20 cellular contexts compared by ENCODE assay signal in genomic region chr4:82629238-82630000, GRCh38.
DNase-seq lines count a peak whose midpoint lies in the region; ATAC-seq, FAIRE-seq and TF ChIP-seq lines count a peak whose summit lies in the region.
"Had no signal": no experiment of that assay in that cellular context is flagged by ENCODE, and none has a peak within 500 bp of the region (broad histone marks: within the 10 kb centered on the region; RNA-seq: fewer than 3 reads in every experiment).

No MANE protein-coding gene starts in this region.

- no peak overlapping the region for H2AFZ ChIP-seq in PC-9

- intact Hi-C loops in PC-9 (cut with micrococcal nuclease; ENCODE audit: unreplicated experiment) = no loop called here

- H3K4me2 ChIP-seq in PC-9 = no peak overlapping the region

- H3K27me3 ChIP-seq in bronchial epithelial cell (ENCODE audit: control insufficient read depth, insufficient read depth, low read length) = no peaks in the 10 kb centered on the region
- no peaks in the 10 kb centered on the region for H3K27me3 ChIP-seq in PC-9 (ENCODE audit: insufficient read depth, low read depth)
- no peaks in the 10 kb centered on the region for H3K27me3 ChIP-seq in brain microvascular endothelial cell (replicated peaks)
- H3K27me3 ChIP-seq: ovary, SJSA1 had no signal

- no peak overlapping the region for H3K4me3 Mint-ChIP-seq in HFFc6
- H3K4me3 Mint-ChIP-seq: activated CD4-positive, alpha-beta memory T cell treated with anti-CD3 and anti-CD28 coated beads, Interleukin-2, amount 10 ng/mL, durations not matched to agents 7 days and 5 days had no signal

- H3K36me3 ChIP-seq in bronchial epithelial cell (ENCODE audit: control insufficient read depth, insufficient read depth, low read length) (no peaks in the 10 kb centered on the region), PC-9 (ENCODE audit: low read depth) (no peaks in the 10 kb centered on the region), brain microvascular endothelial cell (replicated peaks) (no peaks in the 10 kb centered on the region)
- H3K36me3 ChIP-seq: ovary, SJSA1 had no signal

- TF ChIP-seq CTCF in AG09309 (IDR thresholded peaks at IDR 0.05; ENCODE audit: control insufficient read depth, insufficient read depth, low read depth, low read length, missing control alignments) = no peak
- TF ChIP-seq CTCF in HFFc6 (IDR thresholded peaks at IDR 0.05) = no peak
- TF ChIP-seq CTCF in bronchial epithelial cell (IDR thresholded peaks at IDR 0.05; ENCODE audit: insufficient read depth, low read length, severe bottlenecking) = no peak
- no peak for TF ChIP-seq CTCF in PC-9 (conservative IDR thresholded peaks at IDR 0.05)
- no peak for TF ChIP-seq CTCF in brain microvascular endothelial cell (IDR thresholded peaks at IDR 0.05; ENCODE audit: low read depth, low read length, missing control alignments)

- no peak for ATAC-seq in GM18517 (IDR thresholded peaks at IDR 0.05; ENCODE audit: unreplicated experiment)
- ATAC-seq: mucosa of descending colon had no signal

- no peaks in the 10 kb centered on the region for H3K9me3 Mint-ChIP-seq in HFFc6

- H3K4me1 Mint-ChIP-seq in HFFc6 (ENCODE audit: low read depth) = peaks cover 19% of the 10 kb centered on the region
- H3K4me1 Mint-ChIP-seq: activated CD4-positive, alpha-beta memory T cell treated with anti-CD3 and anti-CD28 coated beads, Interleukin-2, amount 10 ng/mL, durations not matched to agents 7 days and 5 days had no signal

- H3K4me1 ChIP-seq in PC-9 (replicated peaks; ENCODE audit: insufficient read depth) = no peaks in the 10 kb centered on the region

- H3K27me3 Mint-ChIP-seq in HFFc6 (ENCODE audit: insufficient read depth) = peaks cover 7% of the 10 kb centered on the region
- H3K27me3 Mint-ChIP-seq: activated CD4-positive, alpha-beta memory T cell treated with anti-CD3 and anti-CD28 coated beads, Interleukin-2, amount 10 ng/mL, durations not matched to agents 7 days and 5 days had no signal

- H3K36me3 Mint-ChIP-seq in HFFc6 (ENCODE audit: low read depth) = no peaks in the 10 kb centered on the region; the same call in 1 of the 2 replicates

- no peaks in the 10 kb centered on the region for H3F3A ChIP-seq in PC-9 (ENCODE audit: insufficient read depth, low read depth)

- in situ Hi-C loops in brain microvascular endothelial cell (cut with HindIII; ENCODE audit: low pct_ligation_motif_present, low sequenced_read_pairs) = no loop called here

- CTCF ChIA-PET in PC-9 (lab: Charles Lee) = no interaction called here

- no peaks in the 10 kb centered on the region for H4K20me1 ChIP-seq in PC-9 (ENCODE audit: insufficient read depth)

- no peaks in the 10 kb centered on the region for H3K9me2 ChIP-seq in PC-9 (ENCODE audit: insufficient read depth)

- DNase-seq in AG09309 (ENCODE audit: low read depth) = peak; percentile 28
- peak; percentile 17 for DNase-seq in HFFc6
- DNase-seq in bronchial epithelial cell (ENCODE audit: low read depth) = peak; percentile 21
- peak; percentile 93 for DNase-seq in islet precursor cell
- no peak for DNase-seq in PC-9
- DNase-seq in brain microvascular endothelial cell = no peak
- DNase-seq in stimulated activated CD4-positive, alpha-beta T cell treated with anti-CD3 and anti-CD28 coated beads, Interleukin-15, amount 100 ng/mL, for 24 hours = no peak
- DNase-seq: activated CD4-positive, alpha-beta memory T cell treated with anti-CD3 and anti-CD28 coated beads, Interleukin-2, amount 10 ng/mL, durations not matched to agents 7 days and 5 days; activated T-cell treated with anti-CD3 and anti-CD28 coated beads, Interleukin-2, amount 50 U/mL, for 48 hours; COR-L47; GF-D8; Karpas-422; kidney; mucosa of descending colon; NCI-H446; ovary; stimulated activated naive CD4-positive, alpha-beta T cell treated with Interleukin-2 at 50 U/mL for 16 hours had no signal

- H3K4me3 ChIP-seq in AG09309 (ENCODE audit: control insufficient read depth, low read depth, low read length) (no peak overlapping the region), bronchial epithelial cell (ENCODE audit: low read depth, low read length) (no peak overlapping the region), PC-9 (no peak overlapping the region), brain microvascular endothelial cell (ENCODE audit: low read depth, low read length) (no peak overlapping the region)
- H3K4me3 ChIP-seq: mucosa of descending colon, ovary, SJSA1 had no signal

- POLR2A ChIA-PET in PC-9 (lab: Charles Lee; ENCODE audit: unreplicated experiment) = no interaction called here

- no peaks in the 10 kb centered on the region for H3K9me3 ChIP-seq in PC-9 (ENCODE audit: insufficient read depth, low read depth)
- H3K9me3 ChIP-seq: mucosa of descending colon, ovary, SJSA1 had no signal

- H3K27ac ChIP-seq in PC-9 (no peak overlapping the region), brain microvascular endothelial cell (no peak overlapping the region)
- H3K27ac ChIP-seq: ovary, SJSA1 had no signal

- no peak overlapping the region for H3K27ac Mint-ChIP-seq in HFFc6
- H3K27ac Mint-ChIP-seq: activated CD4-positive, alpha-beta memory T cell treated with anti-CD3 and anti-CD28 coated beads, Interleukin-2, amount 10 ng/mL, durations not matched to agents 7 days and 5 days had no signal

- H3K79me2 ChIP-seq in PC-9 (ENCODE audit: low read depth) = no peaks in the 10 kb centered on the region

- FAIRE-seq in bronchial epithelial cell (lab: Jason Lieb, UNC) = no peak
- FAIRE-seq: GM19239, kidney had no signal

- no TSS peak for BruUV-seq in PC-9 (replicated peaks; lab: Mats Ljungman, UMichigan)

Comparison
In these comparisons a context has a peak if more than half of its experiments do, and no peak if none do; other contexts are left out.
1. DNase-seq: peak in AG09309 (single experiment), HFFc6 (single experiment), bronchial epithelial cell (single experiment) and islet precursor cell (single experiment); none in PC-9 (0 of 2), brain microvascular endothelial cell (single experiment) and stimulated activated CD4-positive, alpha-beta T cell treated with anti-CD3 and anti-CD28 coated beads, Interleukin-15, amount 100 ng/mL, for 24 hours (single experiment).